Comparison of ENCODE assay signal across 12 cellular contexts in genomic region chr21:45248301-45248892, GRCh38. TPM values are rescaled to one million over a fixed set of nuclear protein-coding genes. Genes with fewer than 3 reads are reported as not detected.
DNase-seq lines count a peak whose midpoint lies in the region; ATAC-seq, FAIRE-seq and TF ChIP-seq lines count a peak whose summit lies in the region.
"Had no signal": no experiment of that assay in that cellular context is flagged by ENCODE, and none has a peak within 500 bp of the region (broad histone marks: within the 10 kb centered on the region; RNA-seq: fewer than 3 reads in every experiment).

No MANE protein-coding gene starts in this region.

- H2BK20ac ChIP-seq in IMR-90 (ENCODE audit: low read depth, low read length) (no peak overlapping the region), H1 (ENCODE audit: low read length) (peak overlapping the region; percentile 53; the same call in 1 of the 2 replicates)

- no peaks in the 10 kb centered on the region for H3K9me1 ChIP-seq in IMR-90 (ENCODE audit: insufficient read depth, low read length)

- H3K4me3 ChIP-seq in AG04449 (ENCODE audit: low read depth, low read length) (peak overlapping the region; percentile 25), IMR-90 (ENCODE audit: insufficient read depth, low read depth, low read length) (peak overlapping the region; percentile 2; the same call in 1 of the 2 replicates), H1 (ENCODE audit: extremely low read depth in 1 of 4, insufficient read depth in 2 of 4, low read depth in 3 of 4, low read length in 4 of 4) (peak overlapping the region in 3 of 4 experiments; percentile 26 to 46 (median 26); a peak in 5 of 8 replicates)

- no peaks in the 10 kb centered on the region for H3K79me2 ChIP-seq in H1 (ENCODE audit: control insufficient read depth in 1 of 2, insufficient read depth in 2 of 2, low read length in 2 of 2)

- H3K27me3 ChIP-seq in IMR-90 (ENCODE audit: control insufficient read depth, insufficient read depth, low read length) = peaks cover 22% of the 10 kb centered on the region
- H3K27me3 ChIP-seq in H1 (replicated peaks in 1 of 4; ENCODE audit: control insufficient read depth in 3 of 4, extremely low read depth in 1 of 4, insufficient read depth in 3 of 4, low read length in 3 of 4) = no peaks in the 10 kb centered on the region; a peak in 1 of 7 replicates

- H2BK12ac ChIP-seq in H1 (ENCODE audit: low read depth, low read length) = no peak overlapping the region

- H2BK5ac ChIP-seq in IMR-90 (ENCODE audit: low read depth, low read length, poor library complexity, severe bottlenecking) = no peak overlapping the region
- H2BK5ac ChIP-seq in H1 (ENCODE audit: low read depth, low read length) = no peak overlapping the region

- H3K9ac ChIP-seq in IMR-90 (ENCODE audit: low read depth, low read length) (no peak overlapping the region), H1 (replicated peaks in 1 of 4; ENCODE audit: extremely low read depth in 1 of 4, low read depth in 3 of 4, low read length in 3 of 4) (no peak overlapping the region; a peak in 1 of 7 replicates)

- H2AK9ac ChIP-seq in IMR-90 (replicated peaks; ENCODE audit: low read depth, low read length, poor library complexity) = peak overlapping the region; percentile 12

- peaks cover 17% of the 10 kb centered on the region for H3K9me3 ChIP-seq in IMR-90 (ENCODE audit: control insufficient read depth, insufficient read depth, low read length)
- H3K9me3 ChIP-seq in H1 (ENCODE audit: insufficient read depth in 2 of 2, low read depth in 1 of 2, low read length in 1 of 2) = peaks cover 6 to 9% of the 10 kb centered on the region in 2 experiments; a peak in 3 of 4 replicates

- H3K27ac ChIP-seq in IMR-90 (ENCODE audit: insufficient read depth, low read length) = no peak overlapping the region
- no peak overlapping the region for H3K27ac ChIP-seq in H1 (ENCODE audit: low read depth, low read length)
- H3K27ac ChIP-seq: esophagus squamous epithelium, HL-60 had no signal

- H4K20me1 ChIP-seq in IMR-90 (ENCODE audit: insufficient read depth, low read length) (no peaks in the 10 kb centered on the region), H1 (replicated peaks in 1 of 2; ENCODE audit: control insufficient read depth in 1 of 2, insufficient read depth in 2 of 2, low read length in 2 of 2) (no peaks in the 10 kb centered on the region)

- H3K27ac Mint-ChIP-seq in neural crest cell (ENCODE audit: unreplicated experiment) = peak overlapping the region; percentile 52
- H3K27ac Mint-ChIP-seq: CD4-positive, CD25-positive, alpha-beta regulatory T cell had no signal

- H3K36me3 Mint-ChIP-seq in neural crest cell (ENCODE audit: low read depth) = peaks cover 10% of the 10 kb centered on the region
- H3K36me3 Mint-ChIP-seq: CD4-positive, CD25-positive, alpha-beta regulatory T cell had no signal

- H3K4ac ChIP-seq in IMR-90 (ENCODE audit: low read depth, low read length) (no peak overlapping the region), H1 (replicated peaks; ENCODE audit: insufficient read length, low read depth, low read length) (no peak overlapping the region)

- H3K56ac ChIP-seq in IMR-90 (ENCODE audit: extremely low read depth, insufficient read depth, low read length) = no peak overlapping the region
- H3K56ac ChIP-seq in H1 (replicated peaks; ENCODE audit: insufficient read length, low read depth, low read length) = no peak overlapping the region

- intact Hi-C loops in IMR-90 (cut with micrococcal nuclease) = no loop called here

- TF ChIP-seq CTCF in AG04449 (IDR thresholded peaks at IDR 0.05; ENCODE audit: insufficient read depth, low read length, missing control alignments) (no peak), IMR-90 (conservative IDR thresholded peaks at IDR 0.05; ENCODE audit: low read depth, low read length) (no peak), H1 (IDR thresholded peaks at IDR 0.05; ENCODE audit: control extremely low read depth in 1 of 3, insufficient read depth in 1 of 3, low read depth in 1 of 3, low read length in 3 of 3) (peak in 1 of 3 experiments; percentile 2; a peak in 1 of 4 replicates), neural crest cell (conservative IDR thresholded peaks at IDR 0.05) (no peak)

- TF ChIP-seq POLR2A in IMR-90 (IDR thresholded peaks at IDR 0.05; ENCODE audit: low read depth, low read length) (no peak), H1 (IDR thresholded peaks at IDR 0.05; ENCODE audit: control extremely low read depth in 1 of 2, low read depth in 2 of 2, low read length in 2 of 2) (no peak)

- in situ Hi-C loops in IMR-90 (cut with MboI; ENCODE audit: low sequenced_read_pairs) = no loop called here

- H3K36me3 ChIP-seq in IMR-90 (ENCODE audit: control insufficient read depth, insufficient read depth, low read length) = no peaks in the 10 kb centered on the region
- H3K36me3 ChIP-seq in H1 (ENCODE audit: control insufficient read depth in 2 of 4, insufficient read depth in 4 of 4, low read length in 3 of 4) = no peaks in the 10 kb centered on the region
- H3K36me3 ChIP-seq: esophagus squamous epithelium had no signal

- ATAC-seq in IMR-90 (ENCODE audit: low read depth) (no peak), HG02981 (IDR thresholded peaks at IDR 0.05; ENCODE audit: unreplicated experiment) (no peak), HG03439 (IDR thresholded peaks at IDR 0.05; ENCODE audit: unreplicated experiment) (no peak), GM18868 (IDR thresholded peaks at IDR 0.05; ENCODE audit: unreplicated experiment) (no peak)

- TF ChIP-seq EP300 in H1 (IDR thresholded peaks at IDR 0.05; ENCODE audit: borderline replicate concordance in 1 of 2, low read depth in 2 of 2, low read length in 2 of 2) = no peak

- H4K91ac ChIP-seq in IMR-90 (ENCODE audit: insufficient read depth, low read depth, low read length) (no peak overlapping the region), H1 (replicated peaks; ENCODE audit: insufficient read length, low read length) (peak overlapping the region; percentile 37)

- no peaks in the 10 kb centered on the region for H3K23me2 ChIP-seq in H1 (ENCODE audit: low read depth, low read length)

- H3K4me2 ChIP-seq in IMR-90 (ENCODE audit: low read depth, low read length) (peak overlapping the region; percentile 57), H1 (ENCODE audit: insufficient read depth in 1 of 2, low read depth in 2 of 2, low read length in 2 of 2) (peak overlapping the region; percentile 33 to 68; a peak in 3 of 4 replicates)

- H3K14ac ChIP-seq in IMR-90 (replicated peaks; ENCODE audit: low read depth, low read length) (no peak overlapping the region), H1 (ENCODE audit: insufficient read length) (no peak overlapping the region)

- H3K4me1 Mint-ChIP-seq in neural crest cell = peaks cover 15% of the 10 kb centered on the region

- H3K4me3 Mint-ChIP-seq in neural crest cell = no peak overlapping the region
- H3K4me3 Mint-ChIP-seq: CD4-positive, CD25-positive, alpha-beta regulatory T cell had no signal

- H2AK5ac ChIP-seq in IMR-90 (ENCODE audit: low read depth, low read length) = no peak overlapping the region
- no peak overlapping the region for H2AK5ac ChIP-seq in H1 (ENCODE audit: low read depth, low read length)

- DNase-seq in AG04449 (ENCODE audit: low read depth, low spot score) (no peak), IMR-90 (no peak), H1 (ENCODE audit: low read depth in 1 of 2, low spot score in 2 of 2) (peak in 1 of 2 experiments; percentile 50), neural crest cell (ENCODE audit: low read depth, low spot score) (no peak), cerebellar cortex (ENCODE audit: low spot score) (no peak)
- DNase-seq: CD4-positive, CD25-positive, alpha-beta regulatory T cell; esophagus squamous epithelium; NCI-H510A had no signal

- H2AFZ ChIP-seq in IMR-90 (replicated peaks; ENCODE audit: low read length, poor library complexity) (peak overlapping the region; percentile 91), H1 (ENCODE audit: low read length) (peak overlapping the region; percentile 86)

- BruUV-seq in IMR-90 (replicated peaks; lab: Mats Ljungman, UMichigan) = no TSS peak

- dilution Hi-C loops in IMR-90 (cut with HindIII; ENCODE audit: low sequenced_read_pairs, unreplicated experiment) = no loop called here

- no peak for TF ChIP-seq RAD21 in IMR-90 (IDR thresholded peaks at IDR 0.05; ENCODE audit: low read length)
- peak; percentile 7 to 28; a peak in 1 of 4 replicates for TF ChIP-seq RAD21 in H1 (IDR thresholded peaks at IDR 0.05 in 1 of 2, conservative IDR thresholded peaks at IDR 0.05 in 1 of 2; ENCODE audit: low read depth in 2 of 2, low read length in 2 of 2)

- FAIRE-seq in H1 (lab: Jason Lieb, UNC) = peak; percentile 63

- no peak overlapping the region for H4K5ac ChIP-seq in IMR-90 (ENCODE audit: low read depth, low read length)
- no peak overlapping the region for H4K5ac ChIP-seq in H1 (ENCODE audit: insufficient read length, low read depth, low read length)

- 23% methylated on average over 5 of the region's 13 CpGs; no CpG with 5 or more reads in 1 of the 2 experiments for WGBS in IMR-90 (ENCODE audit: extremely low coverage in 2 of 2, insufficient read length in 1 of 2), 2 experiments
- 46% methylated on average over 13 of the region's 13 CpGs; no CpG with 5 or more reads in 1 of the 2 experiments for WGBS in H1 (ENCODE audit: extremely low coverage in 1 of 2, insufficient coverage in 1 of 2, insufficient read length in 1 of 2, insufficient replicate concordance in 2 of 2, low coverage in 1 of 2, low lambda C conversion rate in 2 of 2, missing lambda C conversion rate in 1 of 2), 2 experiments

- H3K9me3 Mint-ChIP-seq in neural crest cell = peaks cover 10% of the 10 kb centered on the region

- no peak overlapping the region for H2BK120ac ChIP-seq in IMR-90 (ENCODE audit: low read depth, low read length)
- H2BK120ac ChIP-seq in H1 (replicated peaks; ENCODE audit: low read depth, low read length) = no peak overlapping the region

- H4K8ac ChIP-seq in IMR-90 (ENCODE audit: low read depth in 2 of 2, low read length in 2 of 2) (no peak overlapping the region), H1 (ENCODE audit: extremely low read depth, insufficient read depth, low read length) (no peak overlapping the region)

- POLR2A ChIA-PET in AG04449 (lab: Yijun Ruan, JAX) (interaction anchor here (0.9 to 1.5 kb wide), 2 partner anchors 14 to 20 kb away, joined by 3 read pairs; no protein-coding TSS in a partner anchor), IMR-90 (lab: Charles Lee; ENCODE audit: unreplicated experiment) (interaction anchor here (0.7 kb wide), 1 partner anchor 260 kb away, joined by 3 read pairs; no protein-coding TSS in a partner anchor), H1 (lab: Charles Lee; ENCODE audit: partially characterized antibody) (interaction anchor here (0.8 to 1.3 kb wide), 5 partner anchors 11 to 36 kb away, joined by 3 to 4 read pairs (median 3); no protein-coding TSS in a partner anchor)

- peak overlapping the region; percentile 21; the same call in 1 of the 2 replicates for H3K23ac ChIP-seq in IMR-90 (ENCODE audit: low read depth, low read length)
- H3K23ac ChIP-seq in H1 (ENCODE audit: insufficient read length) = no peak overlapping the region

- CTCF ChIA-PET in AG04449 (lab: Yijun Ruan, JAX) = interaction anchor here (1.1 to 2.7 kb wide), 4 partner anchors 14 to 110 kb away, joined by 3 to 9 read pairs (median 5); no protein-coding TSS in a partner anchor
- CTCF ChIA-PET in IMR-90 (lab: Yijun Ruan, JAX) = interaction anchor here (1.1 to 2.3 kb wide), 2 partner anchors 108 to 112 kb away, joined by 4 to 6 read pairs; no protein-coding TSS in a partner anchor
- CTCF ChIA-PET in H1 (lab: Charles Lee; ENCODE audit: partially characterized antibody) = interaction anchor here (0.6 to 3.7 kb wide), 11 partner anchors 10 to 548 kb away, joined by 3 to 28 read pairs (median 4); no protein-coding TSS in a partner anchor

- H3K79me1 ChIP-seq in IMR-90 (ENCODE audit: low read depth in 1 of 2, low read length in 2 of 2) = no peaks in the 10 kb centered on the region
- H3K79me1 ChIP-seq in H1 (ENCODE audit: low read depth, low read length) = no peaks in the 10 kb centered on the region

- peaks cover 29% of the 10 kb centered on the region for H3K27me3 Mint-ChIP-seq in neural crest cell (ENCODE audit: low read depth)

- H2BK15ac ChIP-seq in IMR-90 (ENCODE audit: low read depth, low read length) (no peak overlapping the region), H1 (ENCODE audit: low read length) (peak overlapping the region; percentile 2; the same call in 1 of the 2 replicates)

- H3K18ac ChIP-seq in IMR-90 (ENCODE audit: low read depth, low read length) = no peak overlapping the region
- no peak overlapping the region for H3K18ac ChIP-seq in H1 (ENCODE audit: extremely low read depth, low read length)

- H3K4me1 ChIP-seq in IMR-90 (ENCODE audit: control insufficient read depth, insufficient read depth, low read length) (peaks cover 4% of the 10 kb centered on the region), H1 (replicated peaks in 1 of 4; ENCODE audit: control insufficient read depth in 3 of 4, insufficient read depth in 4 of 4, low read length in 3 of 4) (peaks cover 0 to 13% (median 7%) of the 10 kb centered on the region in 4 experiments; a peak in 5 of 7 replicates)

RNA-seq across cellular contexts. Expression of gene POFUT2, which starts 39.3 kb away (rescaled TPM):
- 18.8 and 23.9 TPM in 2 replicates for total RNA-seq in IMR-90 (2012; rRNA removed)
- polyA plus RNA-seq in IMR-90 (2012; rRNA removed) = 58.5 and 59.3 TPM in 2 replicates
- polyA plus RNA-seq in IMR-90 (2012; cell fraction: cytosol; rRNA removed) = 46.5 and 53.6 TPM in 2 replicates
- polyA plus RNA-seq in IMR-90 (2012; cell fraction: nucleus; rRNA removed; ENCODE audit: low replicate concordance) = 236 and 251 TPM in 2 replicates
- total RNA-seq in H1 (2021; fragmentation: NEBNext Ultra II Directional; extraction: Animal tissue kit (Norgen Biotek cat#: 25700)) = 32.1 and 34.6 TPM in 2 replicates
- 13.7 and 21.0 TPM in 2 replicates for polyA plus RNA-seq in H1 (2011; rRNA removed)
- polyA plus RNA-seq in H1 (2011; cell fraction: cytosol; rRNA removed) = 20.3 TPM
- 88.5 TPM for polyA plus RNA-seq in H1 (2011; cell fraction: nucleus; rRNA removed)
- polyA plus RNA-seq in H1 (2012, experiment 1 of 2) = 24.1 to 33.7 TPM (median 29.4 TPM) in 4 replicates
- polyA plus RNA-seq in H1 (2012, experiment 2 of 2) = 15.8 TPM
- polyA plus RNA-seq in H1 (2013, experiment 1 of 2) = 33.3 TPM
- polyA plus RNA-seq in H1 (2013, experiment 2 of 2) = 33.7 TPM
- 11.2 and 13.2 TPM in 2 replicates for polyA minus RNA-seq in H1 (2011; rRNA and poly(A)+ RNA removed)
- 13.0 TPM for polyA minus RNA-seq in H1 (2011; cell fraction: cytosol; rRNA and poly(A)+ RNA removed)
- 28.5 TPM for polyA minus RNA-seq in H1 (2011; cell fraction: nucleus; rRNA and poly(A)+ RNA removed)
- 35.4 and 39.5 TPM in 2 replicates for total RNA-seq in neural crest cell
